Comparison of ENCODE assay signal across 26 cellular contexts in the genomic region with DNA sequence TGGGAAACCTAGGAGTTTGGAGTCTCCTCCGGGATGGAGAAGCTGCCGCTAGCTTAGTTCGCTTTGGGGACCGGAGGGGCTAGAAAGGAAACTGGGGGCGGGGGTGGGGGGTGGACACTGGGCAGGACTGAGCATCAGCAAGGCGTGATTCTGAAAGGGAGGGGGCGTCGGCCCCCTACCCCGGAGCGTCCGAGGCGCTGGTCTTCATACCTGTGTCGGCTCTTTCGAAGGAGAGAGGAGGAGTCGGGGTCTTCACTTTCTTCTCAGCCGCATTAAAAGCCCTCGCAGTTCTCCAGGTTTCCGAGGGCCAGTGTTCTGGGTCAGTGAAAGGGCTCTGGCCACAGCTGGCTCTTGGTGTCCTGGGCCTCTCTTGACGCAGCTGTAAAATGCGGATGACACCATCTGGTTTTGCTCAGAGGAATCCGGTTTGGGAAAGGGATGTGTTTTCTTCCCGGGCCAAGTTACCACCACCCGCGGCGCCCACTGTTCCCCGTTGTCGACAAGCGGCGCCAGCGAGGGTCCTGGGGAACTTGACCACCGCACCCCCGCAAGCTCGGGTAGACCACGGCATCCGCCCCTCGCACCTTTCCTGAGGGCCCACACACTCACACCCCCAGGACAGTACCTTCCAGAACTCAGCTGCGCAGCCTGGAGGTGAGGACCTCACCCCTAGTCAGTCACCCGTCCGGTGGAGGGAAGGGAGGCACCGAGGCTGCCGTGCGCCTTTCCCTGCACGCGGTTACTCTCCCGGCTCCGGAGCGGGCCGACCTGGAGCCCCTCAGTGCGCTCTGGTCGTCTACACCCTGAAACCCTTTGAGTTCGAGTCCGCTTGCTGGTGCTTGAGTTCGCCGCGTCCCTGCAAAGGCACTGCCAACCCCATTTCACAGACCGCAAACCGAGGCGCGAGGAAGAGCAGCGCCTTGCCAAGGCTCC. TPM values are rescaled to one million over a fixed set of nuclear protein-coding genes. Genes with fewer than 3 reads are reported as not detected.
DNase-seq lines count a peak whose midpoint lies in the region; ATAC-seq, FAIRE-seq and TF ChIP-seq lines count a peak whose summit lies in the region.
"Had no signal": no experiment of that assay in that cellular context is flagged by ENCODE, and none has a peak within 500 bp of the region (broad histone marks: within the 10 kb centered on the region; RNA-seq: fewer than 3 reads in every experiment).

No MANE protein-coding gene starts in this region.

- intact Hi-C loops in left ventricle myocardium inferior (cut with micrococcal nuclease) (no loop called here), Right ventricle myocardium inferior (cut with DNase I) (no loop called here), aorta (cut with DNase I) (no loop called here), spleen (cut with DNase I; ENCODE audit: low total_unique reads) (no loop called here)

- H2BK20ac ChIP-seq in H1 (ENCODE audit: low read length), result no peak overlapping the region

- ATAC-seq in Right ventricle myocardium inferior, result no peak
- ATAC-seq in HG03045 (IDR thresholded peaks at IDR 0.05; ENCODE audit: unreplicated experiment), result no peak
- no peak for ATAC-seq in aorta (ENCODE audit: low FRiP score)
- ATAC-seq: GM12878 had no signal

- H3K9ac ChIP-seq in H1 (replicated peaks in 1 of 4; ENCODE audit: extremely low read depth in 1 of 4, low read depth in 3 of 4, low read length in 3 of 4), result no peak overlapping the region

- FAIRE-seq in H1 (lab: Jason Lieb, UNC), result no peak
- FAIRE-seq: GM12878, GM19239, H54 had no signal

- no peak overlapping the region for H3K14ac ChIP-seq in H1 (ENCODE audit: insufficient read length)

- H3K23ac ChIP-seq in H1 (ENCODE audit: insufficient read length), result no peak overlapping the region

- H3K56ac ChIP-seq in H1 (replicated peaks; ENCODE audit: insufficient read length, low read depth, low read length), result no peak overlapping the region

- H3K4me2 ChIP-seq in H1 (ENCODE audit: insufficient read depth in 1 of 2, low read depth in 2 of 2, low read length in 2 of 2) (no peak overlapping the region), osteoblast (ENCODE audit: insufficient read depth, low read length) (no peak overlapping the region)

- H4K8ac ChIP-seq in H1 (ENCODE audit: extremely low read depth, insufficient read depth, low read length), result peak overlapping the region; percentile 6; the same call in 1 of the 2 replicates

- TF ChIP-seq EP300 in H1 (IDR thresholded peaks at IDR 0.05; ENCODE audit: borderline replicate concordance in 1 of 2, low read depth in 2 of 2, low read length in 2 of 2), result no peak

- H2AFZ ChIP-seq in H1 (ENCODE audit: low read length), result no peak overlapping the region; the same call in 1 of the 2 replicates
- no peak overlapping the region for H2AFZ ChIP-seq in osteoblast (ENCODE audit: low read length)

- H3K27ac ChIP-seq in left ventricle myocardium inferior (replicated peaks), result no peak overlapping the region
- no peak overlapping the region for H3K27ac ChIP-seq in H1 (ENCODE audit: low read depth, low read length)
- no peak overlapping the region for H3K27ac ChIP-seq in osteoblast (ENCODE audit: low read depth, low read length)
- H3K27ac ChIP-seq in aorta (ENCODE audit: low read depth in 1 of 2, low read length in 2 of 2), result no peak overlapping the region
- no peak overlapping the region for H3K27ac ChIP-seq in spleen
- H3K27ac ChIP-seq: SJSA1, upper lobe of right lung had no signal

- 90% methylated on average over 40 of the region's 60 CpGs; no CpG with 5 or more reads in 1 of the 2 experiments for WGBS in H1 (ENCODE audit: extremely low coverage in 1 of 2, insufficient coverage in 1 of 2, insufficient read length in 1 of 2, insufficient replicate concordance in 2 of 2, low coverage in 1 of 2, low lambda C conversion rate in 2 of 2, missing lambda C conversion rate in 1 of 2), 2 experiments
- 6 to 7% methylated on average over 58 to 60 of the region's 60 CpGs for WGBS in aorta, 2 donors
- 13 to 26% (median 20%) methylated on average over 39 to 60 of the region's 60 CpGs for WGBS in spleen, 5 donors

- peaks cover 4% of the 10 kb centered on the region for H3K23me2 ChIP-seq in H1 (ENCODE audit: low read depth, low read length)

- no peaks in the 10 kb centered on the region for H3K79me1 ChIP-seq in H1 (ENCODE audit: low read depth, low read length)

- H2AK5ac ChIP-seq in H1 (ENCODE audit: low read depth, low read length), result no peak overlapping the region

- H3K36me3 ChIP-seq in left ventricle myocardium inferior (no peaks in the 10 kb centered on the region), H1 (ENCODE audit: control insufficient read depth in 2 of 4, insufficient read depth in 4 of 4, low read length in 3 of 4) (no peaks in the 10 kb centered on the region), osteoblast (ENCODE audit: insufficient read depth, low read length) (no peaks in the 10 kb centered on the region), aorta (ENCODE audit: control insufficient read depth in 1 of 2, insufficient read depth in 2 of 2, low read length in 1 of 2) (no peaks in the 10 kb centered on the region), spleen (no peaks in the 10 kb centered on the region)
- H3K36me3 ChIP-seq: prostate gland, SJSA1, upper lobe of right lung had no signal

- H4K5ac ChIP-seq in H1 (ENCODE audit: insufficient read length, low read depth, low read length), result no peak overlapping the region

- H3K27me3 ChIP-seq in left ventricle myocardium inferior (ENCODE audit: low read depth), result peaks cover 97% of the 10 kb centered on the region
- peaks cover 2 to 31% (median 30%) of the 10 kb centered on the region in 4 experiments for H3K27me3 ChIP-seq in H1 (replicated peaks in 1 of 4; ENCODE audit: control insufficient read depth in 3 of 4, extremely low read depth in 1 of 4, insufficient read depth in 3 of 4, low read length in 3 of 4)
- peaks cover 48% of the 10 kb centered on the region for H3K27me3 ChIP-seq in osteoblast (ENCODE audit: insufficient read depth, low read length)
- no peaks in the 10 kb centered on the region for H3K27me3 ChIP-seq in aorta (ENCODE audit: control insufficient read depth in 1 of 2, insufficient read depth in 2 of 2, low read length in 1 of 2)
- H3K27me3 ChIP-seq in spleen (replicated peaks in 1 of 7), result peaks cover 0 to 96% (median 52%) of the 10 kb centered on the region in 7 donors

- TF ChIP-seq RAD21 in H1 (IDR thresholded peaks at IDR 0.05 in 1 of 2, conservative IDR thresholded peaks at IDR 0.05 in 1 of 2; ENCODE audit: low read depth in 2 of 2, low read length in 2 of 2), result no peak

- no peak for TF ChIP-seq POLR2A in H1 (IDR thresholded peaks at IDR 0.05; ENCODE audit: control extremely low read depth in 1 of 2, low read depth in 2 of 2, low read length in 2 of 2)
- TF ChIP-seq POLR2A in spleen (IDR thresholded peaks at IDR 0.05), result no peak

- no peak overlapping the region for H2BK12ac ChIP-seq in H1 (ENCODE audit: low read depth, low read length)

- no peak overlapping the region; the same call in 1 of the 2 replicates for H3K18ac ChIP-seq in H1 (ENCODE audit: extremely low read depth, low read length)

- H3K4ac ChIP-seq in H1 (replicated peaks; ENCODE audit: insufficient read length, low read depth, low read length), result no peak overlapping the region

- TF ChIP-seq CTCF in left ventricle myocardium inferior (IDR thresholded peaks at IDR 0.05; ENCODE audit: borderline replicate concordance) (no peak), H1 (IDR thresholded peaks at IDR 0.05; ENCODE audit: control extremely low read depth in 1 of 3, insufficient read depth in 1 of 3, low read depth in 1 of 3, low read length in 3 of 3) (no peak), osteoblast (IDR thresholded peaks at IDR 0.05; ENCODE audit: extremely low read depth, low read depth, low read length) (no peak), spleen (IDR thresholded peaks at IDR 0.05 in 8 of 11, conservative IDR thresholded peaks at IDR 0.05 in 3 of 11) (no peak)

- H3K79me2 ChIP-seq in H1 (ENCODE audit: control insufficient read depth in 1 of 2, insufficient read depth in 2 of 2, low read length in 2 of 2), result no peaks in the 10 kb centered on the region
- no peaks in the 10 kb centered on the region for H3K79me2 ChIP-seq in osteoblast (ENCODE audit: insufficient read depth, low read length)

- H4K91ac ChIP-seq in H1 (replicated peaks; ENCODE audit: insufficient read length, low read length), result no peak overlapping the region

- H2BK120ac ChIP-seq in H1 (replicated peaks; ENCODE audit: low read depth, low read length), result no peak overlapping the region

- no peak overlapping the region for H2BK5ac ChIP-seq in H1 (ENCODE audit: low read depth, low read length)

- H4K20me1 ChIP-seq in H1 (replicated peaks in 1 of 2; ENCODE audit: control insufficient read depth in 1 of 2, insufficient read depth in 2 of 2, low read length in 2 of 2) (no peaks in the 10 kb centered on the region), osteoblast (ENCODE audit: insufficient read depth, low read length) (no peaks in the 10 kb centered on the region)

- peaks cover 28% of the 10 kb centered on the region for H3K4me1 ChIP-seq in left ventricle myocardium inferior
- peaks cover 0 to 9% (median 1%) of the 10 kb centered on the region in 4 experiments; a peak in 5 of 7 replicates for H3K4me1 ChIP-seq in H1 (replicated peaks in 1 of 4; ENCODE audit: control insufficient read depth in 3 of 4, insufficient read depth in 4 of 4, low read length in 3 of 4)
- H3K4me1 ChIP-seq in osteoblast (ENCODE audit: insufficient read depth, low read length), result no peaks in the 10 kb centered on the region
- H3K4me1 ChIP-seq in aorta (ENCODE audit: control insufficient read depth in 1 of 2, insufficient read depth in 2 of 2, low read length in 2 of 2), result no peaks in the 10 kb centered on the region
- H3K4me1 ChIP-seq in spleen, result peaks cover 11 to 31% (median 21%) of the 10 kb centered on the region in 6 donors
- H3K4me1 ChIP-seq: SJSA1 had no signal

- H2BK15ac ChIP-seq in H1 (ENCODE audit: low read length), result no peak overlapping the region

- POLR2A ChIA-PET in H1 (lab: Charles Lee; ENCODE audit: partially characterized antibody), result interaction anchor here (0.7 kb wide), 1 partner anchor 341 kb away, joined by 3 read pairs; no protein-coding TSS in a partner anchor

- H3K4me3 ChIP-seq in left ventricle myocardium inferior, result peak overlapping the region; percentile 45
- H3K4me3 ChIP-seq in H1 (ENCODE audit: extremely low read depth in 1 of 4, insufficient read depth in 2 of 4, low read depth in 3 of 4, low read length in 4 of 4), result no peak overlapping the region
- no peak overlapping the region for H3K4me3 ChIP-seq in osteoblast (ENCODE audit: insufficient read depth, low read length)
- H3K4me3 ChIP-seq in aorta (ENCODE audit: low read length in 2 of 2), result no peak overlapping the region
- peak overlapping the region in 1 of 8 donors; percentile 36 for H3K4me3 ChIP-seq in spleen
- H3K4me3 ChIP-seq: GM12878, SJSA1, upper lobe of right lung had no signal

- DNase-seq in left ventricle myocardium inferior (no peak), Right ventricle myocardium inferior (ENCODE audit: missing footprints) (no peak), H1 (ENCODE audit: low read depth in 1 of 2, low spot score in 2 of 2) (no peak), osteoblast (ENCODE audit: insufficient read length, low spot score, missing footprints) (peak; percentile 73), C1 segment of cervical spinal cord (lab: John Stamatoyannopoulos, UW) (no peak), aorta (no peak), spleen (no peak)
- DNase-seq: activated CD4-positive, CD25-positive, alpha-beta regulatory T cell; activated naive CD4-positive, alpha-beta T cell treated with Interleukin-2 at 50 U/mL for 16 hours; effector CD4-positive, alpha-beta T cell; NCI-H1092; NCI-H226; stimulated activated CD4-positive, alpha-beta T cell treated with anti-CD3 and anti-CD28 coated beads, Interleukin-4, amount 100 ng/mL, for 4 hours; T-helper 9 cell had no signal

- H3K9me3 ChIP-seq in left ventricle myocardium inferior (replicated peaks), result no peaks in the 10 kb centered on the region
- H3K9me3 ChIP-seq in H1 (ENCODE audit: insufficient read depth in 2 of 2, low read depth in 1 of 2, low read length in 1 of 2), result no peaks in the 10 kb centered on the region; a peak in 1 of 4 replicates
- no peaks in the 10 kb centered on the region for H3K9me3 ChIP-seq in osteoblast (ENCODE audit: low read depth, low read length)
- H3K9me3 ChIP-seq in aorta (ENCODE audit: control insufficient read depth, low read length), result no peaks in the 10 kb centered on the region
- no peaks in the 10 kb centered on the region for H3K9me3 ChIP-seq in spleen
- H3K9me3 ChIP-seq: prostate gland, SJSA1, upper lobe of right lung had no signal

- CTCF ChIA-PET in H1 (lab: Charles Lee; ENCODE audit: partially characterized antibody), result interaction anchor here (0.7 to 2.8 kb wide), 4 partner anchors 8 to 564 kb away, joined by 3 to 14 read pairs (median 4); no protein-coding TSS in a partner anchor

RNA-seq across cellular contexts. Expression of a gene that starts 0.7 kb away (rescaled TPM):
- total RNA-seq in left ventricle myocardium inferior (not detected), Right ventricle myocardium inferior (not detected), osteoblast (not detected in 2 replicates), aorta (not detected), spleen (not detected)
- total RNA-seq in H1 (2021; fragmentation: NEBNext Ultra II Directional; extraction: Animal tissue kit (Norgen Biotek cat#: 25700)), result 0.99 and 2.4 TPM in 2 replicates
- polyA plus RNA-seq in H1 (2011; rRNA removed) (2.8 and 3.5 TPM in 2 replicates), aorta (under 1 TPM in 1 of 2 donors, not detected in 1; 0.63 TPM), spleen (not detected)
- polyA plus RNA-seq in H1 (2011; cell fraction: cytosol; rRNA removed), result 2.3 TPM
- 1.7 TPM for polyA plus RNA-seq in H1 (2011; cell fraction: nucleus; rRNA removed)
- polyA plus RNA-seq in H1 (2012, experiment 1 of 2), result 1.0 to 1.7 TPM (median 1.5 TPM) in 4 replicates
- polyA plus RNA-seq in H1 (2012, experiment 2 of 2), result 0.93 TPM
- 0.55 TPM for polyA plus RNA-seq in H1 (2013, experiment 1 of 2)
- 0.99 TPM for polyA plus RNA-seq in H1 (2013, experiment 2 of 2)
- polyA minus RNA-seq in H1 (2011; rRNA and poly(A)+ RNA removed), result 0.46 TPM in 1 of 2 replicates, not detected in the other
- not detected for polyA minus RNA-seq in H1 (2011; cell fraction: cytosol; rRNA and poly(A)+ RNA removed)
- polyA minus RNA-seq in H1 (2011; cell fraction: nucleus; rRNA and poly(A)+ RNA removed), result 1.3 TPM
- total RNA-seq: activated CD8-positive, alpha-beta T cell treated with anti-CD3 and anti-CD28 coated beads for 36 hours; glomerular endothelial cell; GM12878; LHCN-M2; mesothelial cell of epicardium; neural crest cell; SJSA1 had no signal
- polyA plus RNA-seq: GM12878 had no signal
